ENCODE assay signal across 14 cellular contexts in genomic region chr14:70268760-70269159, GRCh38.
"Had no signal": no experiment of that assay in that cellular context is flagged by ENCODE, and none has a peak within 500 bp of the region (broad histone marks: within the 10 kb centered on the region; RNA-seq: fewer than 3 reads in every experiment).

No MANE protein-coding gene starts in this region.

- FAIRE-seq: endothelial cell of umbilical vein, kidney had no signal

- H3K27ac ChIP-seq: colonic mucosa, gastrocnemius medialis, heart right ventricle, upper lobe of right lung had no signal

- DNase-seq: activated CD4-positive, alpha-beta T cell treated with anti-CD3 and anti-CD28 coated beads, Interleukin-2, amount 10 ng/mL, durations not matched to agents 7 days and 5 days; activated CD4-positive, CD25-positive, alpha-beta regulatory T cell; activated CD8-positive, alpha-beta memory T cell treated with anti-CD3 and anti-CD28 coated beads for 24 hours; activated naive CD4-positive, alpha-beta T cell treated with anti-CD3 and anti-CD28 coated beads, Interleukin-2, amount 10 ng/mL, durations not matched to agents 7 days and 5 days; colonic mucosa; gastrocnemius medialis; heart right ventricle; kidney; left ventricle myocardium superior; mesenchymal stem cell; stimulated activated CD4-positive, alpha-beta T cell treated with anti-CD3 and anti-CD28 coated beads, Interleukin-4, amount 100 ng/mL, for 1 hour; stimulated activated CD8-positive, alpha-beta memory T cell treated with anti-CD3 and anti-CD28 coated beads, Interleukin-4, amount 100 ng/mL, for 48 hours; upper lobe of right lung had no signal

- H3K36me3 ChIP-seq: colonic mucosa, gastrocnemius medialis, heart right ventricle, upper lobe of right lung had no signal

- H3K4me1 ChIP-seq: colonic mucosa, gastrocnemius medialis, heart right ventricle, upper lobe of right lung had no signal

- H3K9me3 ChIP-seq: colonic mucosa, gastrocnemius medialis, heart right ventricle, upper lobe of right lung had no signal

- H3K27me3 ChIP-seq: colonic mucosa, gastrocnemius medialis, upper lobe of right lung had no signal

- ATAC-seq: gastrocnemius medialis, heart right ventricle, left ventricle myocardium superior, upper lobe of right lung had no signal

- H3K4me3 ChIP-seq: colonic mucosa, gastrocnemius medialis, heart right ventricle, upper lobe of right lung had no signal
